Comparison of ENCODE assay signal across 13 cellular contexts in the genomic region with DNA sequence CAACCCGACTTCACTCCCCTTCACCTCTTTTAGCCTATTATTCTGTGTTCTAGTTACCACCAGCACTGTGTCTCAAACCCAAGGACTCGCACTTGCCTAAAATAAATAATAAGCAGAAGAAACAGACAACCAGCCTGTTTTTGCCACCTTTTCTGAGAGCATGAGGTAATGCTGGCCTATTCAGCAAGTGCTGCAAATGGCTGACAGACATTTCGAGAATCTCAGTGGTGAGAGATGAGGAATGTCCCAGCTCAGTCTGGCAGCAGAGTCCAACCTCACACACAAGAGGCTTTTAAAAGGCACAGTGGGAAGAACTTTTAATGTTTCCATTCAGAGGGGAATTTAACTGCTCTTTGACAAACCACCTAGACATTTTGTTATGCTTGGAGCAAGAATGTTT.
DNase-seq lines count a peak whose midpoint lies in the region; ATAC-seq and TF ChIP-seq lines count a peak whose summit lies in the region.
"Had no signal": no experiment of that assay in that cellular context is flagged by ENCODE, and none has a peak within 500 bp of the region (broad histone marks: within the 10 kb centered on the region; RNA-seq: fewer than 3 reads in every experiment).

No MANE protein-coding gene starts in this region.

- DNase-seq in Right ventricle myocardium superior: no peak
- no peak for DNase-seq in cardiac septum (ENCODE audit: low spot score)
- DNase-seq in caudate nucleus (lab: John Stamatoyannopoulos, UW): no peak
- no peak for DNase-seq in progenitor cell of endocrine pancreas (ENCODE audit: low spot score, unreplicated experiment)
- no peak for DNase-seq in activated CD4-positive, alpha-beta T cell treated with anti-CD3 and anti-CD28 coated beads for 36 hours
- no peak for DNase-seq in omental fat pad (ENCODE audit: low spot score)
- no peak for DNase-seq in stimulated activated CD4-positive, alpha-beta T cell treated with anti-CD3 and anti-CD28 coated beads, Interleukin-4, amount 100 ng/mL, for 4 hours
- DNase-seq: activated naive CD8-positive, alpha-beta T cell treated with anti-CD3 and anti-CD28 coated beads, Interleukin-2, amount 50 U/mL, for 24 hours; foreskin fibroblast; NCI-H146; spleen had no signal

- no peak for TF ChIP-seq CTCF in progenitor cell of endocrine pancreas (IDR thresholded peaks at IDR 0.05; ENCODE audit: unreplicated experiment)
- no peak for TF ChIP-seq CTCF in omental fat pad (IDR thresholded peaks at IDR 0.05)

- ATAC-seq in Right ventricle myocardium superior (ENCODE audit: poor library complexity): peak; percentile 61
- peak; percentile 81 for ATAC-seq in HG03039 (IDR thresholded peaks at IDR 0.05; ENCODE audit: unreplicated experiment)
- no peak for ATAC-seq in activated CD4-positive, alpha-beta T cell treated with anti-CD3 and anti-CD28 coated beads for 36 hours
- no peak for ATAC-seq in omental fat pad (ENCODE audit: low FRiP score)
- ATAC-seq: activated naive CD8-positive, alpha-beta T cell treated with anti-CD3 and anti-CD28 coated beads, Interleukin-2, amount 50 U/mL, for 24 hours had no signal

- CTCF ChIA-PET in activated CD4-positive, alpha-beta T cell treated with anti-CD3 and anti-CD28 coated beads for 36 hours (lab: Charles Lee): no interaction called here

- H3K4me3 Mint-ChIP-seq in progenitor cell of endocrine pancreas (ENCODE audit: low read depth): no peak overlapping the region
- no peak overlapping the region for H3K4me3 Mint-ChIP-seq in activated CD4-positive, alpha-beta T cell treated with anti-CD3 and anti-CD28 coated beads for 36 hours
- H3K4me3 Mint-ChIP-seq: activated naive CD8-positive, alpha-beta T cell treated with anti-CD3 and anti-CD28 coated beads, Interleukin-2, amount 50 U/mL, for 24 hours had no signal

- peaks cover 5% of the 10 kb centered on the region for H3K27me3 Mint-ChIP-seq in progenitor cell of endocrine pancreas
- no peaks in the 10 kb centered on the region for H3K27me3 Mint-ChIP-seq in activated CD4-positive, alpha-beta T cell treated with anti-CD3 and anti-CD28 coated beads for 36 hours

- peak overlapping the region; percentile 2 for H3K27ac Mint-ChIP-seq in progenitor cell of endocrine pancreas
- no peak overlapping the region for H3K27ac Mint-ChIP-seq in activated CD4-positive, alpha-beta T cell treated with anti-CD3 and anti-CD28 coated beads for 36 hours
- H3K27ac Mint-ChIP-seq: activated naive CD8-positive, alpha-beta T cell treated with anti-CD3 and anti-CD28 coated beads, Interleukin-2, amount 50 U/mL, for 24 hours had no signal

- intact Hi-C loops in Right ventricle myocardium superior (cut with DNase I): no loop called here
- intact Hi-C loops in cardiac septum (cut with DNase I): no loop called here
- intact Hi-C loops in activated CD4-positive, alpha-beta T cell treated with anti-CD3 and anti-CD28 coated beads for 36 hours (cut with DNase I, micrococcal nuclease): no loop called here

- no peaks in the 10 kb centered on the region for H3K36me3 Mint-ChIP-seq in progenitor cell of endocrine pancreas (ENCODE audit: insufficient read depth)
- no peaks in the 10 kb centered on the region for H3K36me3 Mint-ChIP-seq in activated CD4-positive, alpha-beta T cell treated with anti-CD3 and anti-CD28 coated beads for 36 hours (ENCODE audit: low read depth)

- peak overlapping the region; percentile 41 for H3K27ac ChIP-seq in caudate nucleus (ENCODE audit: low read depth, low read length)
- H3K27ac ChIP-seq: spleen, tibial nerve had no signal

- POLR2A ChIA-PET in activated CD4-positive, alpha-beta T cell treated with anti-CD3 and anti-CD28 coated beads for 36 hours (lab: Charles Lee): no interaction called here

- H3K9me3 Mint-ChIP-seq in progenitor cell of endocrine pancreas (ENCODE audit: low read depth): no peaks in the 10 kb centered on the region
- H3K9me3 Mint-ChIP-seq in activated CD4-positive, alpha-beta T cell treated with anti-CD3 and anti-CD28 coated beads for 36 hours (ENCODE audit: low read depth): no peaks in the 10 kb centered on the region

- peaks cover 12% of the 10 kb centered on the region for H3K4me1 Mint-ChIP-seq in progenitor cell of endocrine pancreas (ENCODE audit: low read depth)
- H3K4me1 Mint-ChIP-seq in activated CD4-positive, alpha-beta T cell treated with anti-CD3 and anti-CD28 coated beads for 36 hours: no peaks in the 10 kb centered on the region
- H3K4me1 Mint-ChIP-seq: activated naive CD8-positive, alpha-beta T cell treated with anti-CD3 and anti-CD28 coated beads, Interleukin-2, amount 50 U/mL, for 24 hours had no signal

Comparison
In these comparisons a context has a peak if more than half of its experiments do, and no peak if none do; other contexts are left out.
1. ATAC-seq: peak in Right ventricle myocardium superior (single experiment) and HG03039 (single experiment); none in activated CD4-positive, alpha-beta T cell treated with anti-CD3 and anti-CD28 coated beads for 36 hours (single experiment) and omental fat pad (single experiment).